18 cellular contexts compared by ENCODE assay signal in genomic region chr13:106028916-106029315, GRCh38.
"Had no signal": no experiment of that assay in that cellular context is flagged by ENCODE, and none has a peak within 500 bp of the region (broad histone marks: within the 10 kb centered on the region; RNA-seq: fewer than 3 reads in every experiment).

No MANE protein-coding gene starts in this region.

- H3K36me3 ChIP-seq: left ventricle myocardium inferior had no signal

- H3K9me3 ChIP-seq: left ventricle myocardium inferior, psoas muscle, testis had no signal

- H3K27me3 ChIP-seq: testis had no signal

- H3K4me3 ChIP-seq: left ventricle myocardium inferior, psoas muscle, testis had no signal

- DNase-seq: activated CD4-positive, alpha-beta T cell treated with anti-CD3 and anti-CD28 coated beads, Interleukin-2, amount 50 U/mL, for 48 hours; activated gamma-delta T cell; activated naive CD8-positive, alpha-beta T cell treated with anti-CD3 and anti-CD28 coated beads for 36 hours; activated T-cell treated with anti-CD3 and anti-CD28 coated beads, Interleukin-2, amount 50 U/mL, for 48 hours; aorta; effector memory CD8-positive, alpha-beta T cell; islet precursor cell; left ventricle myocardium inferior; mesenchymal stem cell; nephron progenitor cell; psoas muscle; stimulated activated CD4-positive, alpha-beta T cell treated with anti-CD3 and anti-CD28 coated beads, Interleukin-4, amount 100 ng/mL, for 1 hour; stimulated activated CD8-positive, alpha-beta memory T cell treated with anti-CD3 and anti-CD28 coated beads, Interleukin-4, amount 100 ng/mL, for 48 hours; stimulated activated naive CD8-positive, alpha-beta T cell treated with anti-CD3 and anti-CD28 coated beads, Interleukin-15, amount 100 ng/mL, for 72 hours; T-helper 2 cell; testis had no signal

- H3K4me1 ChIP-seq: left ventricle myocardium inferior, psoas muscle, testis had no signal

- H3K27ac ChIP-seq: left ventricle myocardium inferior, psoas muscle, testis had no signal

- ATAC-seq: activated CD4-positive, CD25-positive, alpha-beta regulatory T cell treated with anti-CD3 and anti-CD28 coated beads, Interleukin-2, amount 50 U/mL, for 24 hours; effector memory CD8-positive, alpha-beta T cell; psoas muscle; sciatic nerve; stimulated activated naive CD8-positive, alpha-beta T cell treated with anti-CD3 and anti-CD28 coated beads, Interleukin-15, amount 100 ng/mL, for 72 hours had no signal
